Comparison of ENCODE assay signal across 17 cellular contexts in the genomic region with DNA sequence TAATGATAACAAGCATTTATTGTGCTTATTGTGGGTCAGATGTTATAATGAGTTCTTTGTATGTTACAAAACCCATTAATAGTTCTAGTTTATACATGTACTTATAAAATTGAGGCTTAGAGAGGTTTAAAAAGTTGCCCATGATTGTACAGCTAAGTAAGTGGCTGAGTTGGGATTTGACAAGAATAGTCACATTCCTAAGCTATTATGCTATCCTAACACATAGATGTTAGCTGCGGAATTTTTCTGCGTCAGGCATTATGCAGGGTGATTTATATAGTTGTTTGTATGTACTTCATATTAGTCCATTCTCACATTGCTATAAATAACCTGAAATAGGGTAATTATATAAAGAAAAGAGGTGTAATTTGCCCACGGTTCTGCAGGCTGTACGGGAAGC.
"Had no signal": no experiment of that assay in that cellular context is flagged by ENCODE, and none has a peak within 500 bp of the region (broad histone marks: within the 10 kb centered on the region; RNA-seq: fewer than 3 reads in every experiment).

No MANE protein-coding gene starts in this region.

- DNase-seq: activated CD4-positive, alpha-beta T cell treated with anti-CD3 and anti-CD28 coated beads, Interleukin-2, amount 50 U/mL, for 1 hour; activated CD8-positive, alpha-beta memory T cell treated with anti-CD3 and anti-CD28 coated beads for 24 hours; activated gamma-delta T cell treated with Interleukin-2 at 50 U/mL for 16 hours; amygdala; dorsolateral prefrontal cortex; endodermal cell; heart left ventricle; left cardiac atrium; naive B cell; psoas muscle; right lobe of liver; stimulated activated CD4-positive, alpha-beta T cell treated with anti-CD3 and anti-CD28 coated beads, Interleukin-1b, Interleukin-23, amount 100 ng/mL, for 48 hours had no signal

- H3K27ac Mint-ChIP-seq: activated naive CD8-positive, alpha-beta T cell; endodermal cell; neural progenitor cell; T-helper 2 cell treated with Interferon-gamma antibody and Interleukin-4, amounts not matched to agents 5 μg/mL and 100 μg/mL, for 36 hours had no signal

- H3K4me1 Mint-ChIP-seq: endodermal cell, neural progenitor cell had no signal

- H3K4me3 ChIP-seq: dorsolateral prefrontal cortex, heart left ventricle, lung, neural progenitor cell, psoas muscle, right lobe of liver, thoracic aorta had no signal

- ATAC-seq: heart left ventricle, left cardiac atrium, psoas muscle, right lobe of liver had no signal

- H3K27me3 Mint-ChIP-seq: activated naive CD8-positive, alpha-beta T cell; naive B cell had no signal

- H3K4me3 Mint-ChIP-seq: activated naive CD8-positive, alpha-beta T cell; endodermal cell; naive B cell; neural progenitor cell; T-helper 2 cell treated with Interferon-gamma antibody and Interleukin-4, amounts not matched to agents 5 μg/mL and 100 μg/mL, for 36 hours had no signal

- H3K27ac ChIP-seq: dorsolateral prefrontal cortex, heart left ventricle, neural progenitor cell, psoas muscle, right lobe of liver, thoracic aorta had no signal

- H3K9me3 Mint-ChIP-seq: endodermal cell; neural progenitor cell; T-helper 2 cell treated with Interferon-gamma antibody and Interleukin-4, amounts not matched to agents 5 μg/mL and 100 μg/mL, for 36 hours had no signal
